In genomic region chr14:95774265-95775160, GRCh38 we compare ENCODE assay signal across 8 cellular contexts.
DNase-seq lines count a peak whose midpoint lies in the region; ATAC-seq and TF ChIP-seq lines count a peak whose summit lies in the region.

No MANE protein-coding gene starts in this region.

- no peaks in the 10 kb centered on the region for H4K20me1 ChIP-seq in smooth muscle cell (ENCODE audit: low read depth)

- ATAC-seq in HG03342 (IDR thresholded peaks at IDR 0.05; ENCODE audit: unreplicated experiment) (no peak), HG03565 (IDR thresholded peaks at IDR 0.05; ENCODE audit: unreplicated experiment) (no peak)

- H3K36me3 ChIP-seq in right atrium auricular region, result no peaks in the 10 kb centered on the region
- H3K36me3 ChIP-seq in smooth muscle cell (ENCODE audit: low read depth), result no peaks in the 10 kb centered on the region

- H3K4me1 ChIP-seq in right atrium auricular region (no peaks in the 10 kb centered on the region), smooth muscle cell (ENCODE audit: low read depth) (peaks cover 5% of the 10 kb centered on the region)

- H3K27ac ChIP-seq in HL-60 (replicated peaks) (no peak overlapping the region), right atrium auricular region (no peak overlapping the region), smooth muscle cell (ENCODE audit: low read depth) (no peak overlapping the region)

- H3F3A ChIP-seq in smooth muscle cell (ENCODE audit: low read depth), result no peaks in the 10 kb centered on the region

- DNase-seq in DMS114 treated with DMSO at 0.1 percent for 48 hours (lab: John Stamatoyannopoulos, UW; ENCODE audit: unreplicated experiment) (peak; percentile 30), HL-60 (ENCODE audit: low read depth in 1 of 2, low spot score in 1 of 2) (peak; percentile 11 to 32), RPMI7951 (ENCODE audit: low read depth) (peak; percentile 42), right atrium auricular region (ENCODE audit: low spot score) (no peak), smooth muscle cell (lab: John Stamatoyannopoulos, UW; ENCODE audit: unreplicated experiment) (peak; percentile 5)
- peak in 3 of 4 experiments; percentile 14 to 23 (median 15) for DNase-seq in activated naive CD4-positive, alpha-beta T cell (lab: John Stamatoyannopoulos, UW)

- H3K79me2 ChIP-seq in smooth muscle cell (ENCODE audit: low read depth), result no peaks in the 10 kb centered on the region

- H3K9me3 ChIP-seq in right atrium auricular region (no peaks in the 10 kb centered on the region), smooth muscle cell (replicated peaks; ENCODE audit: low read depth) (no peaks in the 10 kb centered on the region)

- 65% methylated on average over 28 of the region's 28 CpGs for WGBS in smooth muscle cell (ENCODE audit: low lambda C conversion rate)

- no peak overlapping the region for H3K4me3 ChIP-seq in HL-60 (replicated peaks; ENCODE audit: insufficient read depth, low read length)
- H3K4me3 ChIP-seq in right atrium auricular region, result no peak overlapping the region
- H3K4me3 ChIP-seq in smooth muscle cell, result no peak overlapping the region

- H3K4me2 ChIP-seq in smooth muscle cell, result no peak overlapping the region

- H2AFZ ChIP-seq in smooth muscle cell (ENCODE audit: low read depth), result no peak overlapping the region

- H3K27me3 ChIP-seq in HL-60 (ENCODE audit: insufficient read depth, poor library complexity, severe bottlenecking) (no peaks in the 10 kb centered on the region), right atrium auricular region (no peaks in the 10 kb centered on the region), smooth muscle cell (ENCODE audit: low read depth) (peaks cover 8% of the 10 kb centered on the region)

- H3K9ac ChIP-seq in smooth muscle cell (ENCODE audit: low read depth), result no peak overlapping the region

- TF ChIP-seq CTCF in HL-60 (IDR thresholded peaks at IDR 0.05; ENCODE audit: insufficient read depth, low read length) (peak; percentile 93), right atrium auricular region (IDR thresholded peaks at IDR 0.05) (peak; percentile 74 to 89), smooth muscle cell (IDR thresholded peaks at IDR 0.05; ENCODE audit: borderline replicate concordance, insufficient read depth, poor library complexity, severe bottlenecking) (peak; percentile 95)
